ENCODE assay signal across 9 cellular contexts in the genomic region with DNA sequence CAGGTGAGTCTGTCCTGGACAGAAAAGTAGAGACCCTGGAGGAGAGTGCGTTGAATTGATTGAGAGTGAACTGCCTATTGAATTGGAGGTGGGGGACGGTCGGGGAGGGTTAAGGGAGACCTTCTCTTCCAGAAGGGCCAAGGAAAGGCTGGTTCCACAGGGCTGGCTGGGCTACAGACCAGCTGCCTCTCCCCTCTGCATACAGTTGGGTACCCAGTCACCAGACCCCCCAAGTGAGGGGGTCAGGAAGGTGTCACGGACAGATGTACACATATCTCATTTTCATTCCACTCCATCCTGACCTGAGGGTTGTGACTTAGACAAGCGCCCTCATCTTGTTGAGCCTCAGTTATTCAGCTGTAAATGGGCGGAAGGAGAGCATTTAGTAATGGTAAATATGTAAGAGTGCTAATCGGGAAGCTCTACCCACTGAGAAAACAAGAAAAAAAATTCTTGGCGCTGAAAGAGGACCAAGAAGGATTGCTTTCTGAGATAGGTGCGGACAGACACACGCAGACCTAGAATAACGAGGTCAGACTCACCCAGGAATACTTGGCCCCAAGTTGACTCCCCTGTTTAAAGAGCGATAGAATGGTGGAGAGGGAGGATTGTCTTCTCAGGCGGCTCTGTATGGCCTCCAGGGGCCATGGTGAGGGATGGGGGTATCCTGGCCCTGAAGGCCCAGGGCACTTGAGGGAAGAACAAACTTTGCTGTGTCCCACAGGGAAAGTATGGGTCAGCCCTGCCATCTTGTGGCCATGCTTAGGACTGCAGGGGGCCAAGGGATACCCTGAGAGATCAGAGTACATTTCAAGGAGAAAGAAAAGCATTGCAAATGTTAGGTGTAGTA. TPM values are rescaled to one million over a fixed set of nuclear protein-coding genes. Genes with fewer than 3 reads are reported as not detected.
DNase-seq lines count a peak whose midpoint lies in the region; ATAC-seq, FAIRE-seq and TF ChIP-seq lines count a peak whose summit lies in the region.
"Had no signal": no experiment of that assay in that cellular context is flagged by ENCODE, and none has a peak within 500 bp of the region (broad histone marks: within the 10 kb centered on the region; RNA-seq: fewer than 3 reads in every experiment).

No MANE protein-coding gene starts in this region.

- TF ChIP-seq POLR2A in GM12891 (IDR thresholded peaks at IDR 0.05; ENCODE audit: low read depth, low read length): no peak

- no peak overlapping the region for H3K4me3 ChIP-seq in Loucy (ENCODE audit: low read length, poor library complexity, severe bottlenecking)
- H3K4me3 ChIP-seq in fibroblast of the aortic adventitia (ENCODE audit: low read depth, low read length): no peak overlapping the region
- no peak overlapping the region for H3K4me3 ChIP-seq in neural progenitor cell

- H3K79me2 ChIP-seq in Loucy (ENCODE audit: insufficient read depth, low read length) (no peaks in the 10 kb centered on the region), neural progenitor cell (ENCODE audit: low read depth) (no peaks in the 10 kb centered on the region)

- ATAC-seq in HG02571 (IDR thresholded peaks at IDR 0.05; ENCODE audit: unreplicated experiment): peak; percentile 96

- CTCF ChIA-PET in activated CD4-positive, alpha-beta T cell treated with anti-CD3 and anti-CD28 coated beads, Interleukin-2, amount 10 ng/mL, durations not matched to agents 7 days and 5 days (lab: Charles Lee): no interaction called here

- H3K27ac ChIP-seq in neural progenitor cell: no peak overlapping the region

- H3K36me3 ChIP-seq in Loucy (ENCODE audit: insufficient read depth, low read length) (no peaks in the 10 kb centered on the region), neural progenitor cell (no peaks in the 10 kb centered on the region)

- H3F3A ChIP-seq in Loucy (ENCODE audit: low read depth): no peaks in the 10 kb centered on the region
- no peaks in the 10 kb centered on the region for H3F3A ChIP-seq in neural progenitor cell (ENCODE audit: low read depth)

- in situ Hi-C loops in ACHN (cut with HindIII; ENCODE audit: low pct_ligation_motif_present, low pct_unique_long_range_greater_than_20kb, low sequenced_read_pairs): no loop called here

- no peaks in the 10 kb centered on the region for H3K36me3 Mint-ChIP-seq in activated CD4-positive, alpha-beta T cell treated with anti-CD3 and anti-CD28 coated beads, Interleukin-2, amount 10 ng/mL, durations not matched to agents 7 days and 5 days (ENCODE audit: low read depth)
- H3K36me3 Mint-ChIP-seq in neural progenitor cell: no peaks in the 10 kb centered on the region

- H3K27me3 ChIP-seq in Loucy (ENCODE audit: insufficient read depth, low read length, poor library complexity, severe bottlenecking) (no peaks in the 10 kb centered on the region), neural progenitor cell (no peaks in the 10 kb centered on the region)

- H3K9me3 Mint-ChIP-seq in activated CD4-positive, alpha-beta T cell treated with anti-CD3 and anti-CD28 coated beads, Interleukin-2, amount 10 ng/mL, durations not matched to agents 7 days and 5 days: no peaks in the 10 kb centered on the region
- H3K9me3 Mint-ChIP-seq in neural progenitor cell: no peaks in the 10 kb centered on the region

- H4K20me1 ChIP-seq in Loucy (ENCODE audit: insufficient read depth, low read length, poor library complexity, severe bottlenecking) (no peaks in the 10 kb centered on the region), neural progenitor cell (ENCODE audit: low read depth) (no peaks in the 10 kb centered on the region)

- no peak overlapping the region for H3K4me3 Mint-ChIP-seq in activated CD4-positive, alpha-beta T cell treated with anti-CD3 and anti-CD28 coated beads, Interleukin-2, amount 10 ng/mL, durations not matched to agents 7 days and 5 days
- H3K4me3 Mint-ChIP-seq in neural progenitor cell: no peak overlapping the region

- H3K4me2 ChIP-seq in Loucy (ENCODE audit: low read depth, low read length, poor library complexity, severe bottlenecking) (no peak overlapping the region), neural progenitor cell (no peak overlapping the region)

- H2AFZ ChIP-seq in Loucy (ENCODE audit: low read length) (no peak overlapping the region), neural progenitor cell (replicated peaks) (no peak overlapping the region)

- DNase-seq in ACHN: peak; percentile 55
- DNase-seq in GM12891 (ENCODE audit: insufficient read length, low spot score): peak; percentile 61
- DNase-seq in activated CD4-positive, alpha-beta T cell treated with anti-CD3 and anti-CD28 coated beads, Interleukin-2, amount 10 ng/mL, durations not matched to agents 7 days and 5 days: peak; percentile 59
- peak; percentile 60 for DNase-seq in fibroblast of the aortic adventitia (ENCODE audit: low read depth)
- DNase-seq in neural progenitor cell (ENCODE audit: low spot score): peak; percentile 81
- no peak for DNase-seq in central memory CD4-positive, alpha-beta T cell

- no peaks in the 10 kb centered on the region for H3K27me3 Mint-ChIP-seq in activated CD4-positive, alpha-beta T cell treated with anti-CD3 and anti-CD28 coated beads, Interleukin-2, amount 10 ng/mL, durations not matched to agents 7 days and 5 days
- H3K27me3 Mint-ChIP-seq in neural progenitor cell (ENCODE audit: insufficient read depth, low read depth): peaks cover 6% of the 10 kb centered on the region

- H3K27ac Mint-ChIP-seq in activated CD4-positive, alpha-beta T cell treated with anti-CD3 and anti-CD28 coated beads, Interleukin-2, amount 10 ng/mL, durations not matched to agents 7 days and 5 days: no peak overlapping the region
- no peak overlapping the region for H3K27ac Mint-ChIP-seq in neural progenitor cell

- no peaks in the 10 kb centered on the region for H3K4me1 Mint-ChIP-seq in activated CD4-positive, alpha-beta T cell treated with anti-CD3 and anti-CD28 coated beads, Interleukin-2, amount 10 ng/mL, durations not matched to agents 7 days and 5 days
- peaks cover 5% of the 10 kb centered on the region for H3K4me1 Mint-ChIP-seq in neural progenitor cell

- no peaks in the 10 kb centered on the region for H3K9me2 ChIP-seq in Loucy (replicated peaks; ENCODE audit: low read depth, low read length)

- H3K9me3 ChIP-seq in Loucy (ENCODE audit: insufficient read depth, low read depth, low read length): no peaks in the 10 kb centered on the region
- H3K9me3 ChIP-seq in neural progenitor cell (ENCODE audit: low read depth): no peaks in the 10 kb centered on the region

- no peaks in the 10 kb centered on the region for H3K4me1 ChIP-seq in Loucy (ENCODE audit: insufficient read depth, low read length, poor library complexity, severe bottlenecking)
- H3K4me1 ChIP-seq in neural progenitor cell: no peaks in the 10 kb centered on the region

- TF ChIP-seq CTCF in Loucy (conservative IDR thresholded peaks at IDR 0.05; ENCODE audit: low read length): peak; percentile 95
- peak; percentile 96 for TF ChIP-seq CTCF in fibroblast of the aortic adventitia (IDR thresholded peaks at IDR 0.05; ENCODE audit: insufficient read depth, low read length)
- peak; percentile 95 for TF ChIP-seq CTCF in neural progenitor cell (IDR thresholded peaks at IDR 0.05)

- H3K9ac ChIP-seq in Loucy (ENCODE audit: low read depth, low read length, poor library complexity, severe bottlenecking) (no peak overlapping the region), neural progenitor cell (no peak overlapping the region)

- POLR2A ChIA-PET in activated CD4-positive, alpha-beta T cell treated with anti-CD3 and anti-CD28 coated beads, Interleukin-2, amount 10 ng/mL, durations not matched to agents 7 days and 5 days (lab: Charles Lee): no interaction called here

- FAIRE-seq in GM12891 (lab: Jason Lieb, UNC): peak; percentile 51

TF ChIP-seq in GM12891, 5 proteins besides CTCF, POLR2A, EP300 and RAD21:
- TF ChIP-seq PAX5 (IDR thresholded peaks at IDR 0.05; ENCODE audit: insufficient read depth, low read length, severe bottlenecking) (no peak), TAF1 (IDR thresholded peaks at IDR 0.05; ENCODE audit: low read depth, low read length) (no peak), SPI1 (IDR thresholded peaks at IDR 0.05; ENCODE audit: low read depth, low read length) (no peak), POLR2AphosphoS5 (IDR thresholded peaks at IDR 0.05; ENCODE audit: low read depth, low read length) (no peak), POU2F2 (IDR thresholded peaks at IDR 0.05; ENCODE audit: low read depth, low read length) (no peak)

RNA-seq across cellular contexts. Expression of gene MBL2, which starts 7.2 kb away (rescaled TPM):
- not detected for polyA plus RNA-seq in GM12891 (2012; ENCODE audit: low read depth, missing spikeins)
- not detected for total RNA-seq in activated CD4-positive, alpha-beta T cell treated with anti-CD3 and anti-CD28 coated beads, Interleukin-2, amount 10 ng/mL, durations not matched to agents 7 days and 5 days
- total RNA-seq in fibroblast of the aortic adventitia (ENCODE audit: low replicate concordance) (not detected in 2 replicates), neural progenitor cell (ENCODE audit: low replicate concordance) (not detected in 2 replicates)
- total RNA-seq: skeletal muscle tissue had no signal
